ENCODE assay signal across 22 cellular contexts in the genomic region with DNA sequence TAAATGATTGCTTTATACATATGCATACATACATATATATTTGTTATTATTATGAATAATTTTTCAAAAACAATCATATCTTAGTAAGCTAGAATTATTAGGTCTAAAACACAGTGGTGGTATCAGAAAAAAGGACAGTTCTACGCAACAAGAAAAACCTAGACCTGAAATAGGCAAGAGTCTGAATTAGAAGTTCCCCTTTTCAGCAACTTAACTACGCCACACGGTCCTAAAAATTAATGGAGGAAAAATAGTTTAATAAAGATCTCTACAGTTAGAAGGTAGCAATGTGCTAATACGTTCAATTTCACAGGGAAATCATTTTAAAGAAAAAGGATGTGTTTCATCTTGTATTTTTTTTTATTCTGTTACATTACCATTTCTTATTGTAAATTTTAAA.
"Had no signal": no experiment of that assay in that cellular context is flagged by ENCODE, and none has a peak within 500 bp of the region (broad histone marks: within the 10 kb centered on the region; RNA-seq: fewer than 3 reads in every experiment).

No MANE protein-coding gene starts in this region.

- ATAC-seq: gastroesophageal sphincter; naive thymus-derived CD8-positive, alpha-beta T cell; stimulated activated naive CD8-positive, alpha-beta T cell treated with anti-CD3 and anti-CD28 coated beads, Interleukin-15, Interleukin-2, amounts not matched to agents 100 U/mL and 50 U/mL, for 24 hours had no signal

- H3K4me3 Mint-ChIP-seq: activated CD4-positive, alpha-beta memory T cell treated with anti-CD3 and anti-CD28 coated beads, Interleukin-2, amount 10 ng/mL, durations not matched to agents 7 days and 5 days; activated CD4-positive, alpha-beta T cell treated with anti-CD3 and anti-CD28 coated beads, Interleukin-2, amount 10 ng/mL, durations not matched to agents 7 days and 5 days; activated T-cell treated with anti-CD3 and anti-CD28 coated beads, Interleukin-2, amount 50 U/mL, for 24 hours; naive thymus-derived CD8-positive, alpha-beta T cell; T-helper 1 cell treated with Interleukin-12 subunit alpha and Interleukin-12 subunit beta and Interleukin-4 antibody, amounts not matched to agents 30 μg/mL and 1 μg/mL, for 36 hours had no signal

- H3K27me3 Mint-ChIP-seq: activated CD4-positive, alpha-beta memory T cell treated with anti-CD3 and anti-CD28 coated beads, Interleukin-2, amount 10 ng/mL, durations not matched to agents 7 days and 5 days; activated CD4-positive, alpha-beta T cell treated with anti-CD3 and anti-CD28 coated beads, Interleukin-2, amount 10 ng/mL, durations not matched to agents 7 days and 5 days; activated T-cell treated with anti-CD3 and anti-CD28 coated beads, Interleukin-2, amount 50 U/mL, for 24 hours; naive thymus-derived CD8-positive, alpha-beta T cell had no signal

- H3K27ac Mint-ChIP-seq: activated CD4-positive, alpha-beta memory T cell treated with anti-CD3 and anti-CD28 coated beads, Interleukin-2, amount 10 ng/mL, durations not matched to agents 7 days and 5 days; activated CD4-positive, alpha-beta T cell treated with anti-CD3 and anti-CD28 coated beads, Interleukin-2, amount 10 ng/mL, durations not matched to agents 7 days and 5 days; activated T-cell treated with anti-CD3 and anti-CD28 coated beads, Interleukin-2, amount 50 U/mL, for 24 hours; T-helper 1 cell treated with Interleukin-12 subunit alpha and Interleukin-12 subunit beta and Interleukin-4 antibody, amounts not matched to agents 30 μg/mL and 1 μg/mL, for 36 hours had no signal

- DNase-seq: activated CD4-positive, alpha-beta memory T cell treated with anti-CD3 and anti-CD28 coated beads, Interleukin-2, amount 10 ng/mL, durations not matched to agents 7 days and 5 days; activated CD4-positive, alpha-beta T cell treated with anti-CD3 and anti-CD28 coated beads for 1 hour; activated CD4-positive, alpha-beta T cell treated with anti-CD3 and anti-CD28 coated beads, Interleukin-2, amount 10 ng/mL, durations not matched to agents 7 days and 5 days; activated CD8-positive, alpha-beta memory T cell treated with anti-CD3 and anti-CD28 coated beads, Interleukin-2, amount 50 U/mL, for 48 hours; activated gamma-delta T cell; activated naive CD4-positive, alpha-beta T cell treated with anti-CD3 and anti-CD28 coated beads, Interleukin-2, amount 50 U/mL, for 16 hours; activated T-cell treated with anti-CD3 and anti-CD28 coated beads, Interleukin-2, amount 50 U/mL, for 24 hours; amniotic stem cell; brain microvascular endothelial cell; cortex of kidney; head of caudate nucleus; hippocampal formation; kidney; midbrain; naive thymus-derived CD8-positive, alpha-beta T cell; stimulated activated naive CD8-positive, alpha-beta T cell treated with anti-CD3 and anti-CD28 coated beads, Interleukin-15, Interleukin-2, amounts not matched to agents 100 U/mL and 50 U/mL, for 24 hours; T1000; trophoblast cell had no signal

- H3K27ac ChIP-seq: brain microvascular endothelial cell, gastroesophageal sphincter, right atrium auricular region, thoracic aorta had no signal
